19 cellular contexts compared by ENCODE assay signal in the genomic region with DNA sequence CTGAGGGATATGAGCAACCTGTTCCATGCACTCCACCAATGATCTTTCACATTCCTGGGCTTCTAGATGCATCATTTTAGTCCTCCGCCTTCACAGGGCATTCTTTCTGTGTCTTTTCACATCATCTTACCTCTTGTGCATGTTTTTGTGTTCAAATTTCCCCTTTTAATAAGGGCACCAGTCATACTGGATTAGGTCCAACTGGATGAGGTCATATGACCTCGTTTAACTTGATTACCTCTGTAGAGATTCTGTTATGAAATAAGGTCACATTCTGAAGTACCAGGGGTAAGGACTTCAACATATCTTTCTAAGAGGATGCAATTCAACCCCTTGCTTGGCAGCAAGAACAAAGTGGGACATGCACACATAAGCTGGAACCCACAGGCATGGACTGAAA.
DNase-seq lines count a peak whose midpoint lies in the region; ATAC-seq, FAIRE-seq and TF ChIP-seq lines count a peak whose summit lies in the region.
"Had no signal": no experiment of that assay in that cellular context is flagged by ENCODE, and none has a peak within 500 bp of the region (broad histone marks: within the 10 kb centered on the region; RNA-seq: fewer than 3 reads in every experiment).

No MANE protein-coding gene starts in this region.

- no peak overlapping the region for H3K4me3 Mint-ChIP-seq in astrocyte (ENCODE audit: unreplicated experiment)
- H3K4me3 Mint-ChIP-seq: CD8-positive, alpha-beta T cell had no signal

- no peak for ATAC-seq in GM21619 (IDR thresholded peaks at IDR 0.05; ENCODE audit: unreplicated experiment)
- ATAC-seq in HG03460 (IDR thresholded peaks at IDR 0.05; ENCODE audit: unreplicated experiment): no peak
- ATAC-seq: CD8-positive, alpha-beta T cell; Panc1 had no signal

- no peaks in the 10 kb centered on the region for H3K27me3 ChIP-seq in astrocyte (ENCODE audit: insufficient read depth, low read length)

- H3K9ac ChIP-seq in astrocyte (ENCODE audit: low read length): no peak overlapping the region

- H3K36me3 Mint-ChIP-seq in astrocyte (ENCODE audit: low read depth, unreplicated experiment): no peaks in the 10 kb centered on the region
- H3K36me3 Mint-ChIP-seq: CD8-positive, alpha-beta T cell had no signal

- no peak for FAIRE-seq in astrocyte (lab: Jason Lieb, UNC)
- FAIRE-seq: GM12891, GM18507, HTR-8/SVneo had no signal

- H3K36me3 ChIP-seq in astrocyte (ENCODE audit: insufficient read depth, low read length): no peaks in the 10 kb centered on the region

- no peak overlapping the region for H3K4me3 ChIP-seq in astrocyte (ENCODE audit: insufficient read depth, low read depth, low read length)

- no peak overlapping the region for H2AFZ ChIP-seq in astrocyte (ENCODE audit: low read depth, low read length)

- no peaks in the 10 kb centered on the region for H3K4me1 Mint-ChIP-seq in astrocyte (ENCODE audit: low read depth, unreplicated experiment)

- H3K4me1 ChIP-seq in astrocyte (ENCODE audit: insufficient read depth, low read length): no peaks in the 10 kb centered on the region

- no peaks in the 10 kb centered on the region for H3K9me3 Mint-ChIP-seq in astrocyte (ENCODE audit: unreplicated experiment)

- DNase-seq in NCI-H1105 treated with DMSO at 0.1 percent for 48 hours (lab: John Stamatoyannopoulos, UW) (peak; percentile 5), NCI-H1105 (lab: John Stamatoyannopoulos, UW) (no peak), M059J (ENCODE audit: low read depth) (peak; percentile 72), astrocyte (ENCODE audit: low read depth) (peak; percentile 10), renal cortical epithelial cell (ENCODE audit: low read depth) (peak; percentile 23), iPS-NIHi11 (ENCODE audit: low spot score) (no peak)
- DNase-seq: CD8-positive, alpha-beta T cell; DND-41; GF-D8; NCI-H1436 treated with DMSO at 0.1 percent for 48 hours; NCI-H2081 treated with DMSO at 0.1 percent for 48 hours; NCI-H345 had no signal

- H3K27ac Mint-ChIP-seq in astrocyte (ENCODE audit: unreplicated experiment): no peak overlapping the region
- H3K27ac Mint-ChIP-seq: CD8-positive, alpha-beta T cell had no signal

- no peak overlapping the region for H3K27ac ChIP-seq in astrocyte (ENCODE audit: low read depth, low read length)
- H3K27ac ChIP-seq: HL-60 had no signal

- no peaks in the 10 kb centered on the region for H4K20me1 ChIP-seq in astrocyte (ENCODE audit: insufficient read depth, low read length)

- no peaks in the 10 kb centered on the region for H3K27me3 Mint-ChIP-seq in astrocyte (ENCODE audit: low read depth, unreplicated experiment)

- H3K9me3 ChIP-seq in astrocyte (ENCODE audit: insufficient read depth, low read depth, low read length): no peaks in the 10 kb centered on the region

- TF ChIP-seq CTCF in astrocyte (IDR thresholded peaks at IDR 0.05; ENCODE audit: insufficient read depth, low read depth, low read length): no peak

- H3K79me2 ChIP-seq in astrocyte (ENCODE audit: insufficient read depth, low read length): no peaks in the 10 kb centered on the region

- H3K4me2 ChIP-seq in astrocyte (ENCODE audit: low read length): no peak overlapping the region

Comparison
In these comparisons a context has a peak if more than half of its experiments do, and no peak if none do; other contexts are left out.
1. DNase-seq: peak in NCI-H1105 treated with DMSO at 0.1 percent for 48 hours (single experiment), M059J (single experiment), astrocyte (single experiment) and renal cortical epithelial cell (single experiment); none in NCI-H1105 (single experiment) and iPS-NIHi11 (single experiment).